ENCODE assay signal across 8 cellular contexts in the genomic region with DNA sequence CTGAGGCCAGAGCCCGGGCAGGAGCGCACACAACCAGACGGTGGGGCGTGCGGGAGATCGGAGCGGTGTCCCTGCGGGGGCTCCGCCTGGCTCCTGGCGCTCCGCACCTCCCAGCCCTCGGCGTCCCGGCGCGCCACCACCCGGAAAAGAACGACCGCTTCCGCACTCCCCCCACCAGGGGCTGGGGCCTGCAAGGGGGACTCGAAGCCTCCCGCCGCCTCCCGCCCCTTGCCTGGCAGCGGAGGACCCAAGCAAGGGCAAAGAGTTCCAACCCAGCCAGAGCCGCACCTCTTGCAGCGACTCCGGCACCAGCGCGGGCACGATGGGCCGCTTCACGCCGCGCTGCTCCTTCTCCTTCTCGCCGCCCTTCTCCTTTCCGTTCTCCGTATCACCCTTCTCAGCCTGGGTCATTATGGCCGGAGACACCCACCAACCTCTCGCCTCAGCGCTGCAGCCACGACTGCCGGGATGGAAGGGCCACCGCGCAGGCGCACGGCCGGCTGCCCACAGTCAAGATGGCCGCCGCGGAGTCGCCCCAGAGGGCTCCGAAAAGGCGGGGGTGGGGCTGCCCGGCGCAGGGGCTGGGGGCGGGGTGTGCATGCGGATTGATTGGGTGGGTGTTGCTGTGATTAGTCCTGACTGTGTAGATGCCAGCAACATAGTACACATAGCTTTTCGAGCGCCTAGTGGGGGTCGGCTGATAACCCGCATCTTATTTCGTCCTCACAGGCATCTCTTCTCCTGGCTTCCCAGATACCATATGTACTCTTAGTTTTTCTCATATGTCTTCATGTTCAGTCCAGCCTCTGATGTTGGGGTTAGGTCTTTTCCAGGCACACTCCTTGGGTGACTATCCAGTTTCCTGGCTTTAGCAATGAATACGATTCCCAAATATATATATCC. TPM values are rescaled to one million over a fixed set of nuclear protein-coding genes. Genes with fewer than 3 reads are reported as not detected.
DNase-seq lines count a peak whose midpoint lies in the region; ATAC-seq and TF ChIP-seq lines count a peak whose summit lies in the region.

A gene with protein sequence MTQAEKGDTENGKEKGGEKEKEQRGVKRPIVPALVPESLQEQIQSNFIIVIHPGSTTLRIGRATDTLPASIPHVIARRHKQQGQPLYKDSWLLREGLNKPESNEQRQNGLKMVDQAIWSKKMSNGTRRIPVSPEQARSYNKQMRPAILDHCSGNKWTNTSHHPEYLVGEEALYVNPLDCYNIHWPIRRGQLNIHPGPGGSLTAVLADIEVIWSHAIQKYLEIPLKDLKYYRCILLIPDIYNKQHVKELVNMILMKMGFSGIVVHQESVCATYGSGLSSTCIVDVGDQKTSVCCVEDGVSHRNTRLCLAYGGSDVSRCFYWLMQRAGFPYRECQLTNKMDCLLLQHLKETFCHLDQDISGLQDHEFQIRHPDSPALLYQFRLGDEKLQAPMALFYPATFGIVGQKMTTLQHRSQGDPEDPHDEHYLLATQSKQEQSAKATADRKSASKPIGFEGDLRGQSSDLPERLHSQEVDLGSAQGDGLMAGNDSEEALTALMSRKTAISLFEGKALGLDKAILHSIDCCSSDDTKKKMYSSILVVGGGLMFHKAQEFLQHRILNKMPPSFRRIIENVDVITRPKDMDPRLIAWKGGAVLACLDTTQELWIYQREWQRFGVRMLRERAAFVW (minus strand): TSS at position 462 of the 903 bp plus-strand sequence. CDS start 51 bp downstream, at position 411.

- H3K9ac ChIP-seq in KMS-11 (peak within 1 kb of the TSS; percentile 69; the same call in 1 of the 2 replicates), neural cell (ENCODE audit: low read length) (peak within 1 kb of the TSS; percentile 88)

- peak; percentile 58 for TF ChIP-seq RAD21 in neural cell (conservative IDR thresholded peaks at IDR 0.05)

- H3K36me3 ChIP-seq in DOHH2 (ENCODE audit: control insufficient read depth, low read length) = peaks cover 81% of the 10 kb centered on the region
- no peaks in the 10 kb centered on the region; the same call in 1 of the 2 replicates for H3K36me3 ChIP-seq in KMS-11 (ENCODE audit: insufficient read depth)
- H3K36me3 ChIP-seq in neural cell (ENCODE audit: insufficient read depth, low read length) = peaks cover 10% of the 10 kb centered on the region

- H3K9me2 ChIP-seq in DOHH2 (replicated peaks; ENCODE audit: control insufficient read depth, low read length) = no peaks in the 10 kb centered on the region
- H3K9me2 ChIP-seq in neural cell (ENCODE audit: insufficient read depth, low read length) = no peaks in the 10 kb centered on the region

- peaks cover 17% of the 10 kb centered on the region for H3K4me1 ChIP-seq in DOHH2 (ENCODE audit: control insufficient read depth, low read length)
- H3K4me1 ChIP-seq in KMS-11 (ENCODE audit: low read depth, poor library complexity, severe bottlenecking) = peaks cover 28% of the 10 kb centered on the region

- peaks cover 17% of the 10 kb centered on the region for H3F3A ChIP-seq in DOHH2 (ENCODE audit: control insufficient read depth, insufficient read depth)
- no peaks in the 10 kb centered on the region for H3F3A ChIP-seq in neural cell (ENCODE audit: insufficient read depth, low read length, poor library complexity, severe bottlenecking)

- peak within 1 kb of the TSS; percentile 88 to 96 for H3K4me3 Mint-ChIP-seq in stimulated activated naive CD8-positive, alpha-beta T cell treated with anti-CD3 and anti-CD28 coated beads, Interleukin-15, amount 100 ng/mL, for 72 hours

- H3K27ac ChIP-seq in DOHH2 (ENCODE audit: low read depth, low read length) (peak within 1 kb of the TSS; percentile 56), KMS-11 (peak within 1 kb of the TSS; percentile 48), neural cell (ENCODE audit: low read length) (peak within 1 kb of the TSS; percentile 87)

- H3K9me3 ChIP-seq in DOHH2 (ENCODE audit: control insufficient read depth, insufficient read depth, low read length) (no peaks in the 10 kb centered on the region), neural cell (ENCODE audit: low read length) (no peaks in the 10 kb centered on the region)

- peak; percentile 89 for ATAC-seq in GM21723 (IDR thresholded peaks at IDR 0.05; ENCODE audit: unreplicated experiment)
- ATAC-seq in stimulated activated naive CD8-positive, alpha-beta T cell treated with anti-CD3 and anti-CD28 coated beads, Interleukin-15, amount 100 ng/mL, for 72 hours = peak; percentile 92

- H3K4me3 ChIP-seq in DOHH2 (ENCODE audit: low read length) = peak within 1 kb of the TSS; percentile 94
- peak within 1 kb of the TSS; percentile 90 for H3K4me3 ChIP-seq in KMS-11 (IDR thresholded peaks at IDR 0.05; ENCODE audit: insufficient read depth, low read depth, low read length)
- H3K4me3 ChIP-seq in fibroblast of villous mesenchyme (ENCODE audit: low read depth, low read length) = peak within 1 kb of the TSS; percentile 89
- peak within 1 kb of the TSS; percentile 76 for H3K4me3 ChIP-seq in neural cell (ENCODE audit: low read length)

- H2AFZ ChIP-seq in KMS-11 (ENCODE audit: low read depth) (peak within 1 kb of the TSS; percentile 61), neural cell (ENCODE audit: low read depth, low read length) (peak within 1 kb of the TSS; percentile 73)

- H3K79me2 ChIP-seq in DOHH2 (ENCODE audit: control insufficient read depth, low read length) (peaks cover 21% of the 10 kb centered on the region), KMS-11 (ENCODE audit: insufficient read depth, low read depth) (no peaks in the 10 kb centered on the region), neural cell (replicated peaks; ENCODE audit: insufficient read depth, low read length) (peaks cover 14% of the 10 kb centered on the region)

- H4K20me1 ChIP-seq in DOHH2 (ENCODE audit: control insufficient read depth, insufficient read depth, low read depth, low read length) (no peaks in the 10 kb centered on the region), KMS-11 (ENCODE audit: insufficient read depth) (no peaks in the 10 kb centered on the region), neural cell (ENCODE audit: insufficient read depth) (no peaks in the 10 kb centered on the region)

- TF ChIP-seq CTCF in DOHH2 (IDR thresholded peaks at IDR 0.05; ENCODE audit: low read depth, low read length, poor library complexity, severe bottlenecking) = no peak
- no peak for TF ChIP-seq CTCF in KMS-11 (conservative IDR thresholded peaks at IDR 0.05; ENCODE audit: low read depth, low read length)
- TF ChIP-seq CTCF in fibroblast of villous mesenchyme (IDR thresholded peaks at IDR 0.05; ENCODE audit: insufficient read depth, low read depth, low read length) = peak; percentile 37
- peak; percentile 68 for TF ChIP-seq CTCF in neural cell (IDR thresholded peaks at IDR 0.05; ENCODE audit: poor library complexity, severe bottlenecking)

- no peaks in the 10 kb centered on the region for H3K27me3 Mint-ChIP-seq in stimulated activated naive CD8-positive, alpha-beta T cell treated with anti-CD3 and anti-CD28 coated beads, Interleukin-15, amount 100 ng/mL, for 72 hours

- peak within 1 kb of the TSS; percentile 99 for H3K27ac Mint-ChIP-seq in stimulated activated naive CD8-positive, alpha-beta T cell treated with anti-CD3 and anti-CD28 coated beads, Interleukin-15, amount 100 ng/mL, for 72 hours

- TF ChIP-seq EP300 in neural cell (conservative IDR thresholded peaks at IDR 0.05; ENCODE audit: poor library complexity, severe bottlenecking) = peak; percentile 25

- H3K4me2 ChIP-seq in DOHH2 (ENCODE audit: low read length) (peak within 1 kb of the TSS; percentile 80), KMS-11 (peak within 1 kb of the TSS; percentile 82), neural cell (ENCODE audit: low read length) (peak within 1 kb of the TSS; percentile 91)

- H3K4me1 Mint-ChIP-seq in stimulated activated naive CD8-positive, alpha-beta T cell treated with anti-CD3 and anti-CD28 coated beads, Interleukin-15, amount 100 ng/mL, for 72 hours = peaks cover 25% of the 10 kb centered on the region

- DNase-seq in SHP77 treated with DMSO at 0.1 percent for 48 hours (lab: John Stamatoyannopoulos, UW) = peak; percentile 77
- DNase-seq in activated effector memory CD4-positive, alpha-beta T cell treated with anti-CD3 and anti-CD28 coated beads, Interleukin-2, amount 50 U/mL, for 16 hours = peak; percentile 95
- DNase-seq in fibroblast of villous mesenchyme (ENCODE audit: low read depth) = peak; percentile 87
- peak; percentile 86 to 87 for DNase-seq in stimulated activated naive CD8-positive, alpha-beta T cell treated with anti-CD3 and anti-CD28 coated beads, Interleukin-15, amount 100 ng/mL, for 72 hours

- no peaks in the 10 kb centered on the region for H3K27me3 ChIP-seq in DOHH2 (ENCODE audit: control insufficient read depth, low read length)
- no peaks in the 10 kb centered on the region for H3K27me3 ChIP-seq in KMS-11 (ENCODE audit: insufficient read depth, low read depth)
- H3K27me3 ChIP-seq in neural cell (ENCODE audit: insufficient read depth, low read depth, low read length) = no peaks in the 10 kb centered on the region

- H3K9me3 Mint-ChIP-seq in stimulated activated naive CD8-positive, alpha-beta T cell treated with anti-CD3 and anti-CD28 coated beads, Interleukin-15, amount 100 ng/mL, for 72 hours = no peaks in the 10 kb centered on the region

TF ChIP-seq in neural cell, 6 proteins besides CTCF, POLR2A, EP300 and RAD21 (continues in another document):
- TF ChIP-seq, protein P1, sequence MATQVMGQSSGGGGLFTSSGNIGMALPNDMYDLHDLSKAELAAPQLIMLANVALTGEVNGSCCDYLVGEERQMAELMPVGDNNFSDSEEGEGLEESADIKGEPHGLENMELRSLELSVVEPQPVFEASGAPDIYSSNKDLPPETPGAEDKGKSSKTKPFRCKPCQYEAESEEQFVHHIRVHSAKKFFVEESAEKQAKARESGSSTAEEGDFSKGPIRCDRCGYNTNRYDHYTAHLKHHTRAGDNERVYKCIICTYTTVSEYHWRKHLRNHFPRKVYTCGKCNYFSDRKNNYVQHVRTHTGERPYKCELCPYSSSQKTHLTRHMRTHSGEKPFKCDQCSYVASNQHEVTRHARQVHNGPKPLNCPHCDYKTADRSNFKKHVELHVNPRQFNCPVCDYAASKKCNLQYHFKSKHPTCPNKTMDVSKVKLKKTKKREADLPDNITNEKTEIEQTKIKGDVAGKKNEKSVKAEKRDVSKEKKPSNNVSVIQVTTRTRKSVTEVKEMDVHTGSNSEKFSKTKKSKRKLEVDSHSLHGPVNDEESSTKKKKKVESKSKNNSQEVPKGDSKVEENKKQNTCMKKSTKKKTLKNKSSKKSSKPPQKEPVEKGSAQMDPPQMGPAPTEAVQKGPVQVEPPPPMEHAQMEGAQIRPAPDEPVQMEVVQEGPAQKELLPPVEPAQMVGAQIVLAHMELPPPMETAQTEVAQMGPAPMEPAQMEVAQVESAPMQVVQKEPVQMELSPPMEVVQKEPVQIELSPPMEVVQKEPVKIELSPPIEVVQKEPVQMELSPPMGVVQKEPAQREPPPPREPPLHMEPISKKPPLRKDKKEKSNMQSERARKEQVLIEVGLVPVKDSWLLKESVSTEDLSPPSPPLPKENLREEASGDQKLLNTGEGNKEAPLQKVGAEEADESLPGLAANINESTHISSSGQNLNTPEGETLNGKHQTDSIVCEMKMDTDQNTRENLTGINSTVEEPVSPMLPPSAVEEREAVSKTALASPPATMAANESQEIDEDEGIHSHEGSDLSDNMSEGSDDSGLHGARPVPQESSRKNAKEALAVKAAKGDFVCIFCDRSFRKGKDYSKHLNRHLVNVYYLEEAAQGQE (IDR thresholded peaks at IDR 0.05; ENCODE audit: borderline replicate concordance) = peak; percentile 93

RNA-seq across cellular contexts. Expression of the gene that starts here (rescaled TPM):
- 29.3 and 38.0 TPM in 2 replicates for total RNA-seq in fibroblast of villous mesenchyme
- 19.7 and 28.4 TPM in 2 replicates for polyA plus RNA-seq in neural cell
- 67.4 and 76.9 TPM in 2 replicates for polyA minus RNA-seq in neural cell

Comparison
In these comparisons a context has a peak if more than half of its experiments do, and no peak if none do; other contexts are left out.
1. Peak in every context shown above with its lines: DNase-seq, ATAC-seq, H3K4me3 ChIP-seq and H3K27ac ChIP-seq.
2. CTCF ChIP-seq: peak in fibroblast of villous mesenchyme (single experiment) and neural cell (single experiment); none in DOHH2 (single experiment) and KMS-11 (single experiment).